In the genomic region with DNA sequence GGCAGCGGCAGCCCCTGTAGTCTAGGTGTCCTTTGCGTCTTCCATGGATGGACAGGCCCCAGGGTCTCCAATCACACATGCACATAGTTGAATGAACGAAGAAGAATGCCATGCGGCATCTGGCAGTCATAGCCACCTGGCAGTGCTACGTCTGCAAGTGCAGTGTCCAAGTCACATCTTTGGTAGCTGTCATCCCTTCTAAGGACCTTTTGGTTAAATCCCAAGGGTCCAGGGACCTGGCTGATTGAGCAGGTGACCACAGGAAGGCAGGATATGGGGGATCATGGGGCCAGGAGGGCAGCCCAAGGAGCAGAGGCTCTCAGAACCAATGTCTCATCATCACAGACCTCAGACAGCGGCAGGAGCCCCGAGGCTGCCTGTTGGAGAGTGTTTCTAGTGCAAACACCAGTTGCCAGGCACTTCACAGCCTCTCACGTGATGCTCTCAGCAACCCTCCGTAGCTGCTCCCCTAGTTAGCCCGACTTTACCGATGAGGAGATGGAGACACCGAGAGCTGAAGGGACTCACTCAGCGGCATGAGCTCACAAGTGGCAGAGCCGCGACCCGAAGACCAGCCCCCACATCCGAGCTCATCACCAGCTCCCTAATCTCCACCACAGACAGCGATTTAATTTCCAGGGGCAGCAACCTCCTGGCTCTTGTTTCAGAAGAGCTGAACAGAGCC, we compare ENCODE assay signal across 17 cellular contexts. TPM values are rescaled to one million over a fixed set of nuclear protein-coding genes. Genes with fewer than 3 reads are reported as not detected.
DNase-seq lines count a peak whose midpoint lies in the region; ATAC-seq and TF ChIP-seq lines count a peak whose summit lies in the region.
"Had no signal": no experiment of that assay in that cellular context is flagged by ENCODE, and none has a peak within 500 bp of the region (broad histone marks: within the 10 kb centered on the region; RNA-seq: fewer than 3 reads in every experiment).

No MANE protein-coding gene starts in this region.

- peak overlapping the region; percentile 90 for H2BK120ac ChIP-seq in IMR-90 (ENCODE audit: low read depth, low read length)

- dilution Hi-C loops in IMR-90 (cut with HindIII; ENCODE audit: low sequenced_read_pairs, unreplicated experiment) = no loop called here

- 89% methylated on average over 9 of the region's 18 CpGs; no CpG with 5 or more reads in 1 of the 2 experiments for WGBS in IMR-90 (ENCODE audit: extremely low coverage in 2 of 2, insufficient read length in 1 of 2), 2 experiments

- in situ Hi-C loops in IMR-90 (cut with MboI; ENCODE audit: low sequenced_read_pairs) = no loop called here

- no peak overlapping the region; the same call in 1 of the 2 replicates for H4K5ac ChIP-seq in IMR-90 (ENCODE audit: low read depth, low read length)

- H3K79me1 ChIP-seq in IMR-90 (ENCODE audit: low read depth in 1 of 2, low read length in 2 of 2) = peaks cover 0 to 10% of the 10 kb centered on the region in 2 experiments; a peak in 1 of 4 replicates

- peak; percentile 87 for DNase-seq in COLO668 (lab: John Stamatoyannopoulos, UW; ENCODE audit: unreplicated experiment)
- no peak for DNase-seq in IMR-90
- peak; percentile 67 for DNase-seq in NCI-H345 treated with DMSO at 0.1 percent for 48 hours (lab: John Stamatoyannopoulos, UW; ENCODE audit: unreplicated experiment)
- peak; percentile 29 for DNase-seq in cardiac septum (ENCODE audit: low spot score)
- no peak for DNase-seq in effector CD8-positive, alpha-beta T cell (lab: John Stamatoyannopoulos, UW)
- DNase-seq in NCI-H526 treated with DMSO at 0.1 percent for 48 hours (lab: John Stamatoyannopoulos, UW) = no peak
- DNase-seq: activated T-cell treated with anti-CD3 and anti-CD28 coated beads, Interleukin-2, amount 50 U/mL, for 48 hours; CD4-positive, alpha-beta memory T cell; natural killer cell; NCI-H526; stimulated activated CD4-positive, alpha-beta T cell treated with anti-CD3 and anti-CD28 coated beads, Interleukin-4, amount 100 ng/mL, for 24 hours had no signal

- H3K23ac ChIP-seq in IMR-90 (ENCODE audit: low read depth, low read length) = no peak overlapping the region

- no peak overlapping the region for H2AFZ ChIP-seq in IMR-90 (replicated peaks; ENCODE audit: low read length, poor library complexity)

- TF ChIP-seq POLR2A in IMR-90 (IDR thresholded peaks at IDR 0.05; ENCODE audit: low read depth, low read length) = no peak

- H3K9ac ChIP-seq in IMR-90 (ENCODE audit: low read depth, low read length) = no peak overlapping the region

- peak overlapping the region; percentile 17 for H4K91ac ChIP-seq in IMR-90 (ENCODE audit: insufficient read depth, low read depth, low read length)

- H2BK5ac ChIP-seq in IMR-90 (ENCODE audit: low read depth, low read length, poor library complexity, severe bottlenecking) = no peak overlapping the region

- no peak overlapping the region for H3K27ac ChIP-seq in IMR-90 (ENCODE audit: insufficient read depth, low read length)
- H3K27ac ChIP-seq: vagina had no signal

- peak overlapping the region; percentile 6; the same call in 1 of the 2 replicates for H3K4ac ChIP-seq in IMR-90 (ENCODE audit: low read depth, low read length)

- POLR2A ChIA-PET in IMR-90 (lab: Charles Lee; ENCODE audit: unreplicated experiment) = no interaction called here

- H2BK20ac ChIP-seq in IMR-90 (ENCODE audit: low read depth, low read length) = peak overlapping the region; percentile 93

- no peak overlapping the region for H3K4me2 ChIP-seq in IMR-90 (ENCODE audit: low read depth, low read length)
- H3K4me2 ChIP-seq: smooth muscle cell had no signal

- no peaks in the 10 kb centered on the region for H3K27me3 ChIP-seq in IMR-90 (ENCODE audit: control insufficient read depth, insufficient read depth, low read length)
- H3K27me3 ChIP-seq: vagina had no signal

- H3K9me1 ChIP-seq in IMR-90 (ENCODE audit: insufficient read depth, low read length) = peaks cover 18% of the 10 kb centered on the region; the same call in 1 of the 2 replicates

- TF ChIP-seq CTCF in IMR-90 (conservative IDR thresholded peaks at IDR 0.05; ENCODE audit: low read depth, low read length) = no peak

- H2AK9ac ChIP-seq in IMR-90 (replicated peaks; ENCODE audit: low read depth, low read length, poor library complexity) = no peak overlapping the region

- H3K9me3 ChIP-seq in IMR-90 (ENCODE audit: control insufficient read depth, insufficient read depth, low read length) = peaks cover 10% of the 10 kb centered on the region
- H3K9me3 ChIP-seq: vagina had no signal

- peaks cover 19% of the 10 kb centered on the region for H3K4me1 ChIP-seq in IMR-90 (ENCODE audit: control insufficient read depth, insufficient read depth, low read length)
- H3K4me1 ChIP-seq: vagina had no signal

- no peaks in the 10 kb centered on the region for H3K36me3 ChIP-seq in IMR-90 (ENCODE audit: control insufficient read depth, insufficient read depth, low read length)
- H3K36me3 ChIP-seq: vagina had no signal

- H3K4me3 ChIP-seq in IMR-90 (ENCODE audit: insufficient read depth, low read depth, low read length) = no peak overlapping the region
- H3K4me3 ChIP-seq: K562, smooth muscle cell, vagina had no signal

- H4K8ac ChIP-seq in IMR-90 (ENCODE audit: low read depth in 2 of 2, low read length in 2 of 2) = peak overlapping the region in 1 of 2 experiments; percentile 78; a peak in 2 of 4 replicates

- BruUV-seq in IMR-90 (replicated peaks; lab: Mats Ljungman, UMichigan) = no TSS peak

- TF ChIP-seq RAD21 in IMR-90 (IDR thresholded peaks at IDR 0.05; ENCODE audit: low read length) = no peak

- no peak overlapping the region for H3K56ac ChIP-seq in IMR-90 (ENCODE audit: extremely low read depth, insufficient read depth, low read length)

- no peak overlapping the region for H3K14ac ChIP-seq in IMR-90 (replicated peaks; ENCODE audit: low read depth, low read length)

- H2BK15ac ChIP-seq in IMR-90 (ENCODE audit: low read depth, low read length) = peak overlapping the region; percentile 96; the same call in 2 of the 3 replicates

- peak overlapping the region; percentile 55; the same call in 1 of the 2 replicates for H2AK5ac ChIP-seq in IMR-90 (ENCODE audit: low read depth, low read length)

- intact Hi-C loops in IMR-90 (cut with micrococcal nuclease) (no loop called here), cardiac septum (cut with DNase I) (no loop called here)

- no peaks in the 10 kb centered on the region for H4K20me1 ChIP-seq in IMR-90 (ENCODE audit: insufficient read depth, low read length)

- ATAC-seq in IMR-90 (ENCODE audit: low read depth) (no peak), HG03442 (IDR thresholded peaks at IDR 0.05; ENCODE audit: unreplicated experiment) (no peak), GM21529 (IDR thresholded peaks at IDR 0.05; ENCODE audit: unreplicated experiment) (no peak)
- ATAC-seq: HCT116, K562, natural killer cell had no signal

- H3K18ac ChIP-seq in IMR-90 (ENCODE audit: low read depth, low read length) = no peak overlapping the region; the same call in 1 of the 2 replicates

- CTCF ChIA-PET in IMR-90 (lab: Yijun Ruan, JAX) = no interaction called here

TF ChIP-seq in IMR-90, 13 proteins besides CTCF, POLR2A, EP300 and RAD21:
- no peak for TF ChIP-seq NFE2L2 (IDR thresholded peaks at IDR 0.05; ENCODE audit: low read depth, low read length)
- TF ChIP-seq MAZ (IDR thresholded peaks at IDR 0.05; ENCODE audit: borderline replicate concordance, low read depth, low read length) = no peak
- no peak for TF ChIP-seq CEBPB (IDR thresholded peaks at IDR 0.05; ENCODE audit: low read depth, low read length)
- no peak for TF ChIP-seq MXI1 (IDR thresholded peaks at IDR 0.05; ENCODE audit: borderline replicate concordance, low read depth, low read length)
- TF ChIP-seq, protein P1, sequence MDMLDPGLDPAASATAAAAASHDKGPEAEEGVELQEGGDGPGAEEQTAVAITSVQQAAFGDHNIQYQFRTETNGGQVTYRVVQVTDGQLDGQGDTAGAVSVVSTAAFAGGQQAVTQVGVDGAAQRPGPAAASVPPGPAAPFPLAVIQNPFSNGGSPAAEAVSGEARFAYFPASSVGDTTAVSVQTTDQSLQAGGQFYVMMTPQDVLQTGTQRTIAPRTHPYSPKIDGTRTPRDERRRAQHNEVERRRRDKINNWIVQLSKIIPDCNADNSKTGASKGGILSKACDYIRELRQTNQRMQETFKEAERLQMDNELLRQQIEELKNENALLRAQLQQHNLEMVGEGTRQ (IDR thresholded peaks at IDR 0.05; ENCODE audit: low read depth, low read length) = no peak
- TF ChIP-seq MAFK (IDR thresholded peaks at IDR 0.05; ENCODE audit: low read depth, low read length) = no peak
- no peak for TF ChIP-seq RFX5 (IDR thresholded peaks at IDR 0.05; ENCODE audit: low read depth, low read length)
- TF ChIP-seq BHLHE40 (IDR thresholded peaks at IDR 0.05; ENCODE audit: low read depth, low read length) = no peak
- no peak for TF ChIP-seq SMC3 (IDR thresholded peaks at IDR 0.05; ENCODE audit: low read depth, low read length)
- no peak for TF ChIP-seq RCOR1 (IDR thresholded peaks at IDR 0.05; ENCODE audit: insufficient replicate concordance, low read length)
- TF ChIP-seq CHD1 (IDR thresholded peaks at IDR 0.05; ENCODE audit: low read depth, low read length) = no peak
- TF ChIP-seq, protein P2, sequence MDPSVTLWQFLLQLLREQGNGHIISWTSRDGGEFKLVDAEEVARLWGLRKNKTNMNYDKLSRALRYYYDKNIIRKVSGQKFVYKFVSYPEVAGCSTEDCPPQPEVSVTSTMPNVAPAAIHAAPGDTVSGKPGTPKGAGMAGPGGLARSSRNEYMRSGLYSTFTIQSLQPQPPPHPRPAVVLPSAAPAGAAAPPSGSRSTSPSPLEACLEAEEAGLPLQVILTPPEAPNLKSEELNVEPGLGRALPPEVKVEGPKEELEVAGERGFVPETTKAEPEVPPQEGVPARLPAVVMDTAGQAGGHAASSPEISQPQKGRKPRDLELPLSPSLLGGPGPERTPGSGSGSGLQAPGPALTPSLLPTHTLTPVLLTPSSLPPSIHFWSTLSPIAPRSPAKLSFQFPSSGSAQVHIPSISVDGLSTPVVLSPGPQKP (IDR thresholded peaks at IDR 0.05; ENCODE audit: borderline replicate concordance, low read depth, low read length) = no peak
- TF ChIP-seq FOS (IDR thresholded peaks at IDR 0.05; ENCODE audit: low read depth, low read length) = no peak

RNA-seq across cellular contexts. Expression of gene RTL6, which starts 28.5 kb away (rescaled TPM):
- total RNA-seq in IMR-90 (2012; rRNA removed) (16.1 TPM in 2 replicates), cardiac septum (25.6 TPM)
- 17.2 and 19.2 TPM in 2 replicates for polyA plus RNA-seq in IMR-90 (2012; rRNA removed)
- polyA plus RNA-seq in IMR-90 (2012; cell fraction: cytosol; rRNA removed) = 13.9 and 18.0 TPM in 2 replicates
- 10.7 and 13.6 TPM in 2 replicates for polyA plus RNA-seq in IMR-90 (2012; cell fraction: nucleus; rRNA removed; ENCODE audit: low replicate concordance)

Comparison
In these comparisons a context has a peak if more than half of its experiments do, and no peak if none do; other contexts are left out.
1. DNase-seq: peak in COLO668 (single experiment), NCI-H345 treated with DMSO at 0.1 percent for 48 hours (single experiment) and cardiac septum (single experiment); none in IMR-90 (single experiment), effector CD8-positive, alpha-beta T cell (single experiment) and NCI-H526 treated with DMSO at 0.1 percent for 48 hours (single experiment).